In genomic region chr1:179933219-179933618, GRCh38 we compare ENCODE assay signal across 22 cellular contexts.
"Had no signal": no experiment of that assay in that cellular context is flagged by ENCODE, and none has a peak within 500 bp of the region (broad histone marks: within the 10 kb centered on the region; RNA-seq: fewer than 3 reads in every experiment).

No MANE protein-coding gene starts in this region.

- H3K4me1 Mint-ChIP-seq: immature natural killer cell had no signal

- H3K4me3 Mint-ChIP-seq: immature natural killer cell; mesothelial cell of epicardium; naive thymus-derived CD4-positive, alpha-beta T cell had no signal

- H3K27me3 ChIP-seq: esophagus muscularis mucosa, gastroesophageal sphincter, heart left ventricle, hepatocyte had no signal

- H3K79me2 ChIP-seq: hepatocyte had no signal

- DNase-seq: dermis blood vessel endothelial cell; dorsolateral prefrontal cortex; effector CD4-positive, alpha-beta T cell; effector memory CD4-positive, alpha-beta T cell; foreskin keratinocyte; heart left ventricle; hypothalamus; immature natural killer cell; islet precursor cell; kidney; kidney glomerular epithelial cell; left colon; left ventricle myocardium inferior; lower lobe of right lung; mesenchymal stem cell; naive thymus-derived CD4-positive, alpha-beta T cell had no signal

- H3K4me2 ChIP-seq: hepatocyte had no signal

- ATAC-seq: foreskin keratinocyte; gastroesophageal sphincter; heart left ventricle; left colon; left lobe of liver; lower lobe of right lung; naive thymus-derived CD4-positive, alpha-beta T cell had no signal

- H3K36me3 Mint-ChIP-seq: immature natural killer cell; mesothelial cell of epicardium; naive thymus-derived CD4-positive, alpha-beta T cell had no signal

- H2AFZ ChIP-seq: hepatocyte had no signal

- H3K4me1 ChIP-seq: esophagus muscularis mucosa, lower lobe of right lung had no signal

- H3K27ac ChIP-seq: coronary artery, dorsolateral prefrontal cortex, esophagus muscularis mucosa, foreskin keratinocyte, gastroesophageal sphincter, heart left ventricle, hepatocyte, left ventricle myocardium inferior, lower lobe of right lung had no signal

- H3K27ac Mint-ChIP-seq: immature natural killer cell; mesothelial cell of epicardium; naive thymus-derived CD4-positive, alpha-beta T cell had no signal

- H3K4me3 ChIP-seq: coronary artery, dorsolateral prefrontal cortex, esophagus muscularis mucosa, gastroesophageal sphincter, heart left ventricle, hepatocyte, left ventricle myocardium inferior, lower lobe of right lung had no signal

- H3K9me3 Mint-ChIP-seq: immature natural killer cell; mesothelial cell of epicardium; naive thymus-derived CD4-positive, alpha-beta T cell had no signal

- H3K9me3 ChIP-seq: esophagus muscularis mucosa, gastroesophageal sphincter, heart left ventricle, left ventricle myocardium inferior, lower lobe of right lung had no signal

- H3K36me3 ChIP-seq: esophagus muscularis mucosa, gastroesophageal sphincter, heart left ventricle, left ventricle myocardium inferior, lower lobe of right lung had no signal
